In genomic region chrX:129706395-129707072, GRCh38 we compare ENCODE assay signal across 1 cellular context.
TF ChIP-seq lines count a peak whose summit lies in the region.

No MANE protein-coding gene starts in this region.

TF ChIP-seq in SK-N-SH, 30 proteins besides CTCF, POLR2A, EP300 and RAD21 (continued from another document):
- TF ChIP-seq FOXM1 (IDR thresholded peaks at IDR 0.05; ENCODE audit: low read depth), result no peak
- TF ChIP-seq, protein P1, sequence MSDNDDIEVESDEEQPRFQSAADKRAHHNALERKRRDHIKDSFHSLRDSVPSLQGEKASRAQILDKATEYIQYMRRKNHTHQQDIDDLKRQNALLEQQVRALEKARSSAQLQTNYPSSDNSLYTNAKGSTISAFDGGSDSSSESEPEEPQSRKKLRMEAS (IDR thresholded peaks at IDR 0.05; ENCODE audit: low read depth), result no peak
- no peak for TF ChIP-seq IRF3 (IDR thresholded peaks at IDR 0.05; ENCODE audit: low read depth, low read length)
- no peak for TF ChIP-seq NRF1 (IDR thresholded peaks at IDR 0.05; ENCODE audit: low read depth, low read length)
- no peak for TF ChIP-seq NFIC (IDR thresholded peaks at IDR 0.05; ENCODE audit: borderline replicate concordance)
- no peak for TF ChIP-seq TAF1 (IDR thresholded peaks at IDR 0.05; ENCODE audit: borderline replicate concordance, low read depth, low read length)
- no peak for TF ChIP-seq FOXJ3 (CRISPR knock-in tag; IDR thresholded peaks at IDR 0.05)
- no peak for TF ChIP-seq RCOR1 (IDR thresholded peaks at IDR 0.05; ENCODE audit: low read length)
- no peak for TF ChIP-seq FOSL2 (IDR thresholded peaks at IDR 0.05; ENCODE audit: borderline replicate concordance, low read depth)
- TF ChIP-seq GATA2 (CRISPR knock-in tag; IDR thresholded peaks at IDR 0.05), result no peak
- TF ChIP-seq POLR2AphosphoS5 (IDR thresholded peaks at IDR 0.05; ENCODE audit: low read depth, low read length), result no peak
- no peak for TF ChIP-seq ELF1 (IDR thresholded peaks at IDR 0.05)
